In the genomic region with DNA sequence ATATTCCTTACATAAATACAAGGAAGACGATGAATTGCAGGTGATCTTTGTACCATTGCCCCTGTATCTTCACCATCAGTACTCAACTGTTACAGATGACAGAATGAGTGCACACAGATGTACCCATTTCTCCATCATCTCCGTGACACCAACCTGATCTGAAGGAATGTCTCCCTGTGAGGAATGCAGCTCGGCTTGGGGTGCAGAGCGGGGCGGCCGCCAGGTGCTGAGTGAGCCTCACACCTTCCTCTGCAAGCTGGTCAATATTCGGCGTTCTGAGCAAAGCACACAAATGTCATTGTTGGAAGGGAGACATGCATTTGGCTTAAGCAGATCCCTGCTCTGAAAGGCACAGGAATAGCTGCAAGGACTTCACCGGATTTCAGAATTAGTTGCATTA, we compare ENCODE assay signal across 39 cellular contexts.
"Had no signal": no experiment of that assay in that cellular context is flagged by ENCODE, and none has a peak within 500 bp of the region (broad histone marks: within the 10 kb centered on the region; RNA-seq: fewer than 3 reads in every experiment).

No MANE protein-coding gene starts in this region.

- H3K27ac Mint-ChIP-seq: activated naive CD4-positive, alpha-beta T cell treated with anti-CD3 and anti-CD28 coated beads, Interleukin-2, amount 10 ng/mL, durations not matched to agents 7 days and 5 days; activated naive CD4-positive, alpha-beta T cell treated with anti-CD3 and anti-CD28 coated beads, Interleukin-2, amount 50 U/mL, for 24 hours; activated naive CD4-positive, alpha-beta T cell treated with anti-CD3 and anti-CD28 coated beads, Interleukin-2, amount 50 U/mL, for 72 hours; activated naive CD8-positive, alpha-beta T cell; activated naive CD8-positive, alpha-beta T cell treated with anti-CD3 and anti-CD28 coated beads for 36 hours; activated naive CD8-positive, alpha-beta T cell treated with anti-CD3 and anti-CD28 coated beads, Interleukin-2, amount 10 ng/mL, durations not matched to agents 7 days and 5 days; activated naive CD8-positive, alpha-beta T cell treated with anti-CD3 and anti-CD28 coated beads, Interleukin-2, amount 50 U/mL, for 24 hours; activated T-cell treated with anti-CD3 and anti-CD28 coated beads, Interleukin-2, amount 50 U/mL, for 24 hours; activated T-cell treated with anti-CD3 and anti-CD28 coated beads, Interleukin-2, amount 50 U/mL, for 72 hours; activated T-helper 1 cell treated with anti-CD3 and anti-CD28 coated beads, Interleukin-12 subunit alpha, Interleukin-12 subunit beta, Interleukin-2, Interleukin-4 antibody, amounts not matched to agents 30 ng/mL and 10 ng/mL and 1 ng/mL, durations not matched to agents 14 hours and 24 hours and 36 hours; activated T-helper 17 cell treated with anti-CD3 and anti-CD28 coated beads, Interleukin-2, amount 50 U/mL, for 72 hours; activated T-helper 2 cell treated with anti-CD3 and anti-CD28 coated beads, Interferon-gamma antibody, Interleukin-2, Interleukin-4, amounts not matched to agents 10 μg/mL and 5 μg/mL and 100 μg/mL, durations not matched to agents 14 hours and 24 hours and 36 hours had no signal

- FAIRE-seq: bronchial epithelial cell had no signal

- H3K36me3 Mint-ChIP-seq: activated naive CD4-positive, alpha-beta T cell treated with anti-CD3 and anti-CD28 coated beads, Interleukin-2, amount 10 ng/mL, durations not matched to agents 7 days and 5 days; activated naive CD4-positive, alpha-beta T cell treated with anti-CD3 and anti-CD28 coated beads, Interleukin-2, amount 50 U/mL, for 24 hours; activated naive CD4-positive, alpha-beta T cell treated with anti-CD3 and anti-CD28 coated beads, Interleukin-2, amount 50 U/mL, for 72 hours; activated naive CD8-positive, alpha-beta T cell; activated naive CD8-positive, alpha-beta T cell treated with anti-CD3 and anti-CD28 coated beads for 36 hours; activated naive CD8-positive, alpha-beta T cell treated with anti-CD3 and anti-CD28 coated beads, Interleukin-2, amount 10 ng/mL, durations not matched to agents 7 days and 5 days had no signal

- H3K9me3 ChIP-seq: adrenal gland, ascending aorta, body of pancreas, breast epithelium had no signal

- H3K4me1 ChIP-seq: adrenal gland, ascending aorta, body of pancreas, breast epithelium had no signal

- ATAC-seq: activated naive CD4-positive, alpha-beta T cell treated with anti-CD3 and anti-CD28 coated beads, Interleukin-2, amount 50 U/mL, for 72 hours; activated naive CD8-positive, alpha-beta T cell treated with anti-CD3 and anti-CD28 coated beads, Interleukin-2, amount 50 U/mL, for 24 hours; activated T-cell treated with anti-CD3 and anti-CD28 coated beads, Interleukin-2, amount 50 U/mL, for 4 hours; activated T-cell treated with anti-CD3 and anti-CD28 coated beads, Interleukin-2, amount 50 U/mL, for 72 hours; activated T-helper 17 cell treated with anti-CD3 and anti-CD28 coated beads, Interleukin-2, amount 50 U/mL, for 72 hours; body of pancreas had no signal

- H3K9me3 Mint-ChIP-seq: activated naive CD4-positive, alpha-beta T cell treated with anti-CD3 and anti-CD28 coated beads for 36 hours; activated naive CD4-positive, alpha-beta T cell treated with anti-CD3 and anti-CD28 coated beads, Interleukin-2, amount 10 ng/mL, durations not matched to agents 7 days and 5 days; activated naive CD4-positive, alpha-beta T cell treated with anti-CD3 and anti-CD28 coated beads, Interleukin-2, amount 50 U/mL, for 24 hours; activated naive CD4-positive, alpha-beta T cell treated with anti-CD3 and anti-CD28 coated beads, Interleukin-2, amount 50 U/mL, for 72 hours; activated naive CD8-positive, alpha-beta T cell treated with anti-CD3 and anti-CD28 coated beads for 36 hours; activated naive CD8-positive, alpha-beta T cell treated with anti-CD3 and anti-CD28 coated beads, Interleukin-2, amount 10 ng/mL, durations not matched to agents 7 days and 5 days; activated naive CD8-positive, alpha-beta T cell treated with anti-CD3 and anti-CD28 coated beads, Interleukin-2, amount 50 U/mL, for 24 hours; activated T-cell treated with anti-CD3 and anti-CD28 coated beads, Interleukin-2, amount 50 U/mL, for 24 hours; activated T-cell treated with anti-CD3 and anti-CD28 coated beads, Interleukin-2, amount 50 U/mL, for 4 hours; activated T-cell treated with anti-CD3 and anti-CD28 coated beads, Interleukin-2, amount 50 U/mL, for 72 hours; activated T-helper 1 cell treated with anti-CD3 and anti-CD28 coated beads, Interleukin-12 subunit alpha, Interleukin-12 subunit beta, Interleukin-2, Interleukin-4 antibody, amounts not matched to agents 30 ng/mL and 10 ng/mL and 1 ng/mL, durations not matched to agents 14 hours and 24 hours and 36 hours; activated T-helper 17 cell treated with anti-CD3 and anti-CD28 coated beads, Interleukin-2, amount 50 U/mL, for 72 hours; activated T-helper 2 cell treated with anti-CD3 and anti-CD28 coated beads, Interferon-gamma antibody, Interleukin-2, Interleukin-4, amounts not matched to agents 10 μg/mL and 5 μg/mL and 100 μg/mL, durations not matched to agents 14 hours and 24 hours and 36 hours; central memory CD8-positive, alpha-beta T cell had no signal

- H3K27me3 Mint-ChIP-seq: activated naive CD8-positive, alpha-beta T cell; activated naive CD8-positive, alpha-beta T cell treated with anti-CD3 and anti-CD28 coated beads for 36 hours; activated naive CD8-positive, alpha-beta T cell treated with anti-CD3 and anti-CD28 coated beads, Interleukin-2, amount 10 ng/mL, durations not matched to agents 7 days and 5 days; activated naive CD8-positive, alpha-beta T cell treated with anti-CD3 and anti-CD28 coated beads, Interleukin-2, amount 50 U/mL, for 24 hours; activated T-helper 17 cell treated with anti-CD3 and anti-CD28 coated beads, Interleukin-2, amount 50 U/mL, for 72 hours; brain; central memory CD8-positive, alpha-beta T cell had no signal

- H3K27me3 ChIP-seq: adrenal gland, ascending aorta, body of pancreas, brain microvascular endothelial cell, breast epithelium, cardiac muscle cell had no signal

- H3K4me1 Mint-ChIP-seq: activated naive CD4-positive, alpha-beta T cell treated with anti-CD3 and anti-CD28 coated beads, Interleukin-2, amount 10 ng/mL, durations not matched to agents 7 days and 5 days; activated naive CD4-positive, alpha-beta T cell treated with anti-CD3 and anti-CD28 coated beads, Interleukin-2, amount 50 U/mL, for 24 hours; activated naive CD8-positive, alpha-beta T cell treated with anti-CD3 and anti-CD28 coated beads for 36 hours; activated naive CD8-positive, alpha-beta T cell treated with anti-CD3 and anti-CD28 coated beads, Interleukin-2, amount 10 ng/mL, durations not matched to agents 7 days and 5 days; activated naive CD8-positive, alpha-beta T cell treated with anti-CD3 and anti-CD28 coated beads, Interleukin-2, amount 50 U/mL, for 24 hours; activated T-helper 17 cell treated with anti-CD3 and anti-CD28 coated beads, Interleukin-2, amount 50 U/mL, for 72 hours; central memory CD8-positive, alpha-beta T cell had no signal

- H3K27ac ChIP-seq: adrenal gland, ascending aorta, body of pancreas, brain microvascular endothelial cell, breast epithelium, cardiac muscle cell had no signal

- H3K4me3 Mint-ChIP-seq: activated naive CD4-positive, alpha-beta T cell treated with anti-CD3 and anti-CD28 coated beads for 36 hours; activated naive CD4-positive, alpha-beta T cell treated with anti-CD3 and anti-CD28 coated beads, Interleukin-2, amount 10 ng/mL, durations not matched to agents 7 days and 5 days; activated naive CD4-positive, alpha-beta T cell treated with anti-CD3 and anti-CD28 coated beads, Interleukin-2, amount 50 U/mL, for 24 hours; activated naive CD8-positive, alpha-beta T cell; activated naive CD8-positive, alpha-beta T cell treated with anti-CD3 and anti-CD28 coated beads for 36 hours; activated naive CD8-positive, alpha-beta T cell treated with anti-CD3 and anti-CD28 coated beads, Interleukin-2, amount 10 ng/mL, durations not matched to agents 7 days and 5 days; activated naive CD8-positive, alpha-beta T cell treated with anti-CD3 and anti-CD28 coated beads, Interleukin-2, amount 50 U/mL, for 24 hours; activated T-cell treated with anti-CD3 and anti-CD28 coated beads, Interleukin-2, amount 50 U/mL, for 24 hours; activated T-cell treated with anti-CD3 and anti-CD28 coated beads, Interleukin-2, amount 50 U/mL, for 4 hours; activated T-cell treated with anti-CD3 and anti-CD28 coated beads, Interleukin-2, amount 50 U/mL, for 72 hours; activated T-helper 1 cell treated with anti-CD3 and anti-CD28 coated beads, Interleukin-12 subunit alpha, Interleukin-12 subunit beta, Interleukin-2, Interleukin-4 antibody, amounts not matched to agents 30 ng/mL and 10 ng/mL and 1 ng/mL, durations not matched to agents 14 hours and 24 hours and 36 hours; activated T-helper 17 cell treated with anti-CD3 and anti-CD28 coated beads, Interleukin-2, amount 50 U/mL, for 72 hours; brain; central memory CD8-positive, alpha-beta T cell had no signal

- H3K36me3 ChIP-seq: brain microvascular endothelial cell had no signal

- DNase-seq: activated effector memory CD4-positive, alpha-beta T cell treated with anti-CD3 and anti-CD28 coated beads, Interleukin-2, amount 50 U/mL, for 16 hours; activated effector memory CD4-positive, alpha-beta T cell treated with Interleukin-2 at 50 U/mL for 16 hours; activated gamma-delta T cell; activated gamma-delta T cell treated with Interleukin-2 at 50 U/mL for 16 hours; activated naive CD4-positive, alpha-beta T cell; activated naive CD4-positive, alpha-beta T cell treated with anti-CD3 and anti-CD28 coated beads for 36 hours; activated naive CD4-positive, alpha-beta T cell treated with anti-CD3 and anti-CD28 coated beads, Interleukin-2, amount 10 ng/mL, durations not matched to agents 7 days and 5 days; activated naive CD4-positive, alpha-beta T cell treated with anti-CD3 and anti-CD28 coated beads, Interleukin-2, amount 50 U/mL, for 16 hours; activated naive CD4-positive, alpha-beta T cell treated with Interleukin-2 at 50 U/mL for 16 hours; activated naive CD8-positive, alpha-beta T cell treated with anti-CD3 and anti-CD28 coated beads for 36 hours; activated naive CD8-positive, alpha-beta T cell treated with anti-CD3 and anti-CD28 coated beads, Interleukin-2, amount 10 ng/mL, durations not matched to agents 7 days and 5 days; activated naive CD8-positive, alpha-beta T cell treated with anti-CD3 and anti-CD28 coated beads, Interleukin-2, amount 50 U/mL, for 24 hours; activated T-cell treated with anti-CD3 and anti-CD28 coated beads, Interleukin-2, amount 50 U/mL, for 1 hour; activated T-cell treated with anti-CD3 and anti-CD28 coated beads, Interleukin-2, amount 50 U/mL, for 24 hours; activated T-cell treated with anti-CD3 and anti-CD28 coated beads, Interleukin-2, amount 50 U/mL, for 4 hours; activated T-cell treated with anti-CD3 and anti-CD28 coated beads, Interleukin-2, amount 50 U/mL, for 48 hours; activated T-cell treated with anti-CD3 and anti-CD28 coated beads, Interleukin-2, amount 50 U/mL, for 72 hours; adrenal gland; amniotic stem cell; amygdala; anterior cingulate cortex; aorta; body of pancreas; caudate nucleus; central memory CD4-positive, alpha-beta T cell; cerebellar nuclear complex had no signal

- H3K4me3 ChIP-seq: adrenal gland, ascending aorta, body of pancreas, breast epithelium, cardiac muscle cell had no signal
